ENCODE assay signal across 15 cellular contexts in the genomic region with DNA sequence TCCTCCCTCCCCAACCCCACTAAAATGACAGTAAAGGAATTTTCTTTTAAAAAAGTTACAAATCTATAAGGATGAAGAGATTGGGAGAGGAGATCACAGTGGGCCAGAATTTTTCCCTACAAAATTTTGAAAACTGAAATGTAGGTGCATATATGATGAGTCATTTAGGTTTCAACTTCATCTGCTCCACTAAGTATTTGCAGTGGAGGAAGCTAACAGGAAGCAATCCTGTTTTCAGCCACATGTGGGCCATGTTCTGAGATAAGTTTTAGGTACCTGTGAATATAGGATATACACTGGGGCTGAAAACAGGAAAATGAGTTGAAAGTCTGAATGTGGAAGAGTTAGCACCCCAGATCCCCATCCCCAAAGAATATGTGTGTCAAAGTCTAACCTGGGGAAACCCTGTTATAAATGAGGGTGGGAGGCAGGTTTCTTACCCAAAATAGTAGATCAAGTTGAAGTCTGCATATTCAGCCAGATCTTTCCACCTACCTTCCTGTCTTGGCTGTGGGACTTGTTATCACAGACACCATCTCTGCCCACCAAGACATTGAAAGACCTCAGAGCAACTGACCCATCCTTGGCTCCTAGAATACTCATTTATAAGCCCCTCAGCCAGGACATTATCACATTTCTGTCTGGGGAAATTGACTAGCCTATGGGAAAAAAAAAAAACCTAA.
DNase-seq lines count a peak whose midpoint lies in the region; ATAC-seq, FAIRE-seq and TF ChIP-seq lines count a peak whose summit lies in the region.
"Had no signal": no experiment of that assay in that cellular context is flagged by ENCODE, and none has a peak within 500 bp of the region (broad histone marks: within the 10 kb centered on the region; RNA-seq: fewer than 3 reads in every experiment).

No MANE protein-coding gene starts in this region.

- H2AFZ ChIP-seq in PC-9: no peak overlapping the region

- no peak for ATAC-seq in T-helper 17 cell

- no peak for DNase-seq in CD4-positive, alpha-beta memory T cell
- peak; percentile 25 for DNase-seq in GM12891 (ENCODE audit: insufficient read length, low spot score)
- no peak for DNase-seq in PC-9
- DNase-seq in fibroblast of mammary gland (ENCODE audit: low read depth): peak; percentile 11
- no peak for DNase-seq in superior temporal gyrus (ENCODE audit: extremely low spot score)
- DNase-seq in HuH-7 (ENCODE audit: low spot score): no peak
- no peak for DNase-seq in SIG-M5 (lab: John Stamatoyannopoulos, UW)
- no peak for DNase-seq in T-helper 17 cell
- DNase-seq: activated CD4-positive, alpha-beta T cell treated with anti-CD3 and anti-CD28 coated beads, Interleukin-2, amount 50 U/mL, for 48 hours; NCI-H2029 treated with DMSO at 0.1 percent for 48 hours; T-cell had no signal

- H3K4me1 Mint-ChIP-seq in CD4-positive, alpha-beta memory T cell: peaks cover 36 to 67% (median 52%) of the 10 kb centered on the region in 4 donors
- peaks cover 26% of the 10 kb centered on the region for H3K4me1 Mint-ChIP-seq in T-helper 17 cell

- H3K4me3 ChIP-seq in CD4-positive, alpha-beta memory T cell (ENCODE audit: low read length in 2 of 2): no peak overlapping the region
- no peak overlapping the region for H3K4me3 ChIP-seq in PC-9
- H3K4me3 ChIP-seq in fibroblast of mammary gland (ENCODE audit: control insufficient read depth, low read depth, low read length): no peak overlapping the region
- H3K4me3 ChIP-seq: BLaER1 had no signal

- peak overlapping the region in 6 of 7 donors; percentile 10 to 78 (median 38) for H3K27ac Mint-ChIP-seq in CD4-positive, alpha-beta memory T cell
- H3K27ac Mint-ChIP-seq in T-helper 17 cell: no peak overlapping the region
- H3K27ac Mint-ChIP-seq: progenitor cell of endocrine pancreas had no signal

- CTCF ChIA-PET in CD4-positive, alpha-beta memory T cell (lab: Charles Lee; ENCODE audit: partially characterized antibody): interaction anchor here (0.5 to 0.8 kb wide), 2 partner anchors 12 to 782 kb away, joined by 3 read pairs; no protein-coding TSS in a partner anchor
- CTCF ChIA-PET in PC-9 (lab: Charles Lee): interaction anchor here (0.6 kb wide), 1 partner anchor 65 kb away, joined by 3 read pairs; no protein-coding TSS in a partner anchor

- H3K27me3 ChIP-seq in CD4-positive, alpha-beta memory T cell (ENCODE audit: insufficient read depth, low read length): no peaks in the 10 kb centered on the region
- H3K27me3 ChIP-seq in PC-9 (ENCODE audit: insufficient read depth, low read depth): no peaks in the 10 kb centered on the region
- H3K27me3 ChIP-seq: BLaER1 had no signal

- H3K79me2 ChIP-seq in PC-9 (ENCODE audit: low read depth): no peaks in the 10 kb centered on the region

- H3K9me3 Mint-ChIP-seq in CD4-positive, alpha-beta memory T cell: peaks cover 0 to 2% (median 0%) of the 10 kb centered on the region in 8 donors
- H3K9me3 Mint-ChIP-seq: T-cell had no signal

- peaks cover 38% of the 10 kb centered on the region for H3K4me1 ChIP-seq in CD4-positive, alpha-beta memory T cell (ENCODE audit: insufficient read depth, low read length)
- H3K4me1 ChIP-seq in PC-9 (replicated peaks; ENCODE audit: insufficient read depth): peaks cover 9% of the 10 kb centered on the region

- peaks cover 0 to 5% of the 10 kb centered on the region in 2 donors for H3K36me3 Mint-ChIP-seq in CD4-positive, alpha-beta memory T cell
- H3K36me3 Mint-ChIP-seq in T-helper 17 cell (ENCODE audit: low read depth): no peaks in the 10 kb centered on the region

- no peaks in the 10 kb centered on the region for H3K9me3 ChIP-seq in CD4-positive, alpha-beta memory T cell (ENCODE audit: control insufficient read depth in 1 of 2, low read length in 2 of 2)
- H3K9me3 ChIP-seq in PC-9 (ENCODE audit: insufficient read depth, low read depth) (no peaks in the 10 kb centered on the region; the same call in 1 of the 2 replicates), T-helper 17 cell (ENCODE audit: control insufficient read depth, low read length, poor library complexity, severe bottlenecking) (no peaks in the 10 kb centered on the region)
- H3K9me3 ChIP-seq: BLaER1 had no signal

- TF ChIP-seq POLR2A in GM12891 (IDR thresholded peaks at IDR 0.05; ENCODE audit: low read depth, low read length): no peak

- no peaks in the 10 kb centered on the region for H4K20me1 ChIP-seq in PC-9 (ENCODE audit: insufficient read depth)

- H3F3A ChIP-seq in PC-9 (ENCODE audit: insufficient read depth, low read depth): peaks cover 2% of the 10 kb centered on the region; the same call in 1 of the 2 replicates

- BruUV-seq in PC-9 (replicated peaks; lab: Mats Ljungman, UMichigan): no TSS peak

- H3K4me2 ChIP-seq in PC-9: 0 out of 2 replicates have a peak overlapping the region, but pooled peaks have one; percentile 10
- H3K4me2 ChIP-seq: BLaER1 had no signal

- H3K27ac ChIP-seq in CD4-positive, alpha-beta memory T cell (ENCODE audit: low read depth, low read length): no peak overlapping the region
- peak overlapping the region; percentile 27 for H3K27ac ChIP-seq in PC-9
- H3K27ac ChIP-seq: BLaER1 had no signal

- H3K4me3 Mint-ChIP-seq in CD4-positive, alpha-beta memory T cell: no peak overlapping the region
- H3K4me3 Mint-ChIP-seq in T-helper 17 cell: no peak overlapping the region
- H3K4me3 Mint-ChIP-seq: T-cell had no signal

- no peaks in the 10 kb centered on the region for H3K36me3 ChIP-seq in CD4-positive, alpha-beta memory T cell (ENCODE audit: insufficient read depth, low read length)
- no peaks in the 10 kb centered on the region for H3K36me3 ChIP-seq in PC-9 (ENCODE audit: low read depth)

- peak; percentile 83 for FAIRE-seq in GM12891 (lab: Jason Lieb, UNC)
- FAIRE-seq: astrocyte, G401.6 had no signal

- no peaks in the 10 kb centered on the region for H3K27me3 Mint-ChIP-seq in CD4-positive, alpha-beta memory T cell
- no peaks in the 10 kb centered on the region for H3K27me3 Mint-ChIP-seq in T-helper 17 cell
- H3K27me3 Mint-ChIP-seq: progenitor cell of endocrine pancreas, T-cell had no signal

- 0 out of 2 replicates have a peak, but pooled peaks cover 3% of the 10 kb centered on the region for H3K9me2 ChIP-seq in PC-9 (ENCODE audit: insufficient read depth)

- intact Hi-C loops in CD4-positive, alpha-beta memory T cell (cut with micrococcal nuclease): no loop called here
- intact Hi-C loops in PC-9 (cut with micrococcal nuclease; ENCODE audit: unreplicated experiment): no loop called here

- POLR2A ChIA-PET in CD4-positive, alpha-beta memory T cell (lab: Charles Lee; ENCODE audit: partially characterized antibody): no interaction called here
- POLR2A ChIA-PET in PC-9 (lab: Charles Lee; ENCODE audit: unreplicated experiment): interaction anchor here (0.6 kb wide), 1 partner anchor 131 kb away, joined by 5 read pairs; the partner anchor contains the start of gene CATSPER1

- TF ChIP-seq CTCF in PC-9 (conservative IDR thresholded peaks at IDR 0.05): no peak; the same call in 1 of the 2 replicates
- no peak for TF ChIP-seq CTCF in fibroblast of mammary gland (conservative IDR thresholded peaks at IDR 0.05; ENCODE audit: control insufficient read depth, insufficient read depth, low read depth, low read length)

TF ChIP-seq in GM12891, 5 proteins besides CTCF, POLR2A, EP300 and RAD21:
- TF ChIP-seq POU2F2 (IDR thresholded peaks at IDR 0.05; ENCODE audit: low read depth, low read length) (no peak), TAF1 (IDR thresholded peaks at IDR 0.05; ENCODE audit: low read depth, low read length) (no peak), PAX5 (IDR thresholded peaks at IDR 0.05; ENCODE audit: insufficient read depth, low read length, severe bottlenecking) (no peak), POLR2AphosphoS5 (IDR thresholded peaks at IDR 0.05; ENCODE audit: low read depth, low read length) (no peak), SPI1 (IDR thresholded peaks at IDR 0.05; ENCODE audit: low read depth, low read length) (no peak)

Comparison
In these comparisons a context has a peak if more than half of its experiments do, and no peak if none do; other contexts are left out.
1. DNase-seq: peak in GM12891 (single experiment) and fibroblast of mammary gland (single experiment); none in CD4-positive, alpha-beta memory T cell (0 of 5), PC-9 (0 of 2), superior temporal gyrus (single experiment), HuH-7 (single experiment), SIG-M5 (single experiment) and T-helper 17 cell (0 of 3).